ENCODE assay signal across 9 cellular contexts in the genomic region with DNA sequence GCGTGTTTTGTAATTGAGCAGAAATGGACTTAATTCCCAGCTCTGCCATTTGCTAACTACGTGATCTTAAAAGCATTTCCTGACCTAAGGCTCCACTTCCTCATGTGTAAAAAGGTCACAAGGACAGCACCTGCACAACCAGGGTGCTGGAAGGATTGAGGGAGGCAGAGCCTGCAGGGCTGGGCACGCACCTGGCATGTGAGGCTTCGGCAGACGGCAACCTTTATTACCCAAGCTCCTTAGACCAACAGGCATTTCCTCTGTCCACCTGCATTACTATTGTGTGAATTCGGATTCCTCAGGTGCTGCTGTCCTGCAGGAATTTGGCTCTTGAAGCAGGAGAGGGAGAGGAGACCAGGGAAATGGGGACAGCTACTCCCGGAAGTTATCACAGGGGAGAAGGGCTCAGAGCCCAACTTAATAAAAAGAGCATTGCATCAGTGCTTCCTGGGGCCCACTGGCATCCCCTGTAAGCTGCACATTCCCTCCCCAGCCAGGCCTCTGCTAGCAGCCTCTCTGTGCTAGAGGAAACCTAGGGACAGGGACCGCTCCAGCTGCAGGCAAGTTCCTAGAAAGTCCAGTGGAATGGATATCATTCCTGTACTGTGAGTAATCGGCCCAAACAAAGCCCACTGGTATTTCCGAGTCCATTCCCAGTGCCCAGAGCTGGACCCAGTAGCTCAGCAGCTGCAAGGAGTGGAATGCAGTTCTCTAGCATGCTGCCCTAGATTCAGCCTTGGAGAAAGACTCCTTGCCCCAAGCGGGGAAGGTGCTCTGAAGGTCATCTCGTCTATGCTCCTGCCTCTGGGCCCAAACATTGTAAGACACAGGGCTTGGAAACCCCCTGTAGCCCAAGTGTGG.
A peak's percentile ranks its signal among the peaks of the same experiment; 100 is the strongest.
DNase-seq lines count a peak whose midpoint lies in the region; ATAC-seq and TF ChIP-seq lines count a peak whose summit lies in the region.
"Had no signal": no experiment of that assay in that cellular context is flagged by ENCODE, and none has a peak within 500 bp of the region (broad histone marks: within the 10 kb centered on the region; RNA-seq: fewer than 3 reads in every experiment).

No MANE protein-coding gene starts in this region.

- no peaks in the 10 kb centered on the region for H3K9me3 ChIP-seq in tibial nerve

- H3K4me1 ChIP-seq in tibial nerve = peaks cover 0 to 24% (median 16%) of the 10 kb centered on the region in 4 donors

- H3K27me3 ChIP-seq in tibial nerve = no peaks in the 10 kb centered on the region

- peak overlapping the region; percentile 42 for H3K4me3 Mint-ChIP-seq in activated CD8-positive, alpha-beta memory T cell treated with anti-CD3 and anti-CD28 coated beads, Interleukin-2, amount 10 ng/mL, durations not matched to agents 7 days and 5 days

- TF ChIP-seq POLR2A in GM18526 (IDR thresholded peaks at IDR 0.05; ENCODE audit: extremely low read depth, insufficient read length) (peak; percentile 28), tibial nerve (IDR thresholded peaks at IDR 0.05) (no peak)

- CTCF ChIA-PET in activated CD8-positive, alpha-beta memory T cell treated with anti-CD3 and anti-CD28 coated beads, Interleukin-2, amount 10 ng/mL, durations not matched to agents 7 days and 5 days (lab: Charles Lee) = interaction anchor here (0.8 to 8.7 kb wide), 13 partner anchors 9 to 233 kb away, joined by 3 to 67 read pairs (median 5); no protein-coding TSS in a partner anchor

- H3K36me3 ChIP-seq in tibial nerve = no peaks in the 10 kb centered on the region

- H3K27me3 Mint-ChIP-seq in activated CD8-positive, alpha-beta memory T cell treated with anti-CD3 and anti-CD28 coated beads, Interleukin-2, amount 10 ng/mL, durations not matched to agents 7 days and 5 days = no peaks in the 10 kb centered on the region

- H3K36me3 Mint-ChIP-seq in activated CD8-positive, alpha-beta memory T cell treated with anti-CD3 and anti-CD28 coated beads, Interleukin-2, amount 10 ng/mL, durations not matched to agents 7 days and 5 days = peaks cover 2% of the 10 kb centered on the region

- in situ Hi-C loops in ACHN (cut with HindIII; ENCODE audit: low pct_ligation_motif_present, low pct_unique_long_range_greater_than_20kb, low sequenced_read_pairs) = no loop called here

- 46 to 47% methylated on average over 12 of the region's 12 CpGs for WGBS in tibial nerve, 2 donors

- no peak for TF ChIP-seq CTCF in tibial nerve (IDR thresholded peaks at IDR 0.05)

- H3K27ac ChIP-seq in tibial nerve = no peak overlapping the region

- peak; percentile 57 for DNase-seq in ACHN
- DNase-seq in activated CD8-positive, alpha-beta memory T cell treated with anti-CD3 and anti-CD28 coated beads, Interleukin-2, amount 10 ng/mL, durations not matched to agents 7 days and 5 days = peak; percentile 35
- peak; percentile 53 for DNase-seq in hepatic stellate cell (ENCODE audit: low spot score)
- no peak for DNase-seq in SIG-M5 (lab: John Stamatoyannopoulos, UW)
- DNase-seq in tibial nerve (ENCODE audit: low spot score in 2 of 2) = no peak
- no peak for DNase-seq in putamen (ENCODE audit: low spot score)
- no peak for DNase-seq in activated T-cell treated with anti-CD3 and anti-CD28 coated beads for 4 hours
- DNase-seq: DMS 273 treated with DMSO at 0.1 percent for 48 hours had no signal

- H3K9me3 Mint-ChIP-seq in activated CD8-positive, alpha-beta memory T cell treated with anti-CD3 and anti-CD28 coated beads, Interleukin-2, amount 10 ng/mL, durations not matched to agents 7 days and 5 days (ENCODE audit: low read depth) = no peaks in the 10 kb centered on the region

- no peak overlapping the region for H3K27ac Mint-ChIP-seq in activated CD8-positive, alpha-beta memory T cell treated with anti-CD3 and anti-CD28 coated beads, Interleukin-2, amount 10 ng/mL, durations not matched to agents 7 days and 5 days

- H3K4me1 Mint-ChIP-seq in activated CD8-positive, alpha-beta memory T cell treated with anti-CD3 and anti-CD28 coated beads, Interleukin-2, amount 10 ng/mL, durations not matched to agents 7 days and 5 days = peaks cover 85% of the 10 kb centered on the region

- no peak for TF ChIP-seq EP300 in tibial nerve (IDR thresholded peaks at IDR 0.05)

- no peak overlapping the region for H3K4me3 ChIP-seq in tibial nerve

- ATAC-seq in activated CD8-positive, alpha-beta memory T cell treated with anti-CD3 and anti-CD28 coated beads, Interleukin-2, amount 10 ng/mL, durations not matched to agents 7 days and 5 days = no peak

Comparison
In these comparisons a context has a peak if more than half of its experiments do, and no peak if none do; other contexts are left out.
1. DNase-seq: peak in ACHN (single experiment), activated CD8-positive, alpha-beta memory T cell treated with anti-CD3 and anti-CD28 coated beads, Interleukin-2, amount 10 ng/mL, durations not matched to agents 7 days and 5 days (single experiment) and hepatic stellate cell (single experiment); none in SIG-M5 (single experiment), tibial nerve (0 of 2), putamen (single experiment) and activated T-cell treated with anti-CD3 and anti-CD28 coated beads for 4 hours (single experiment).